28 cellular contexts compared by ENCODE assay signal in genomic region chr11:16047073-16047472, GRCh38.
A peak's percentile ranks its signal among the peaks of the same experiment; 100 is the strongest.
DNase-seq lines count a peak whose midpoint lies in the region; ATAC-seq, FAIRE-seq and TF ChIP-seq lines count a peak whose summit lies in the region.
"Had no signal": no experiment of that assay in that cellular context is flagged by ENCODE, and none has a peak within 500 bp of the region (broad histone marks: within the 10 kb centered on the region; RNA-seq: fewer than 3 reads in every experiment).

No MANE protein-coding gene starts in this region.

- H3K27ac ChIP-seq in endothelial cell of umbilical vein (ENCODE audit: insufficient read depth, low read depth, low read length) (no peak overlapping the region), iPS-20b (ENCODE audit: low read length) (no peak overlapping the region)
- H3K27ac ChIP-seq: BLaER1, HL-60, SJSA1 had no signal

- H3K36me3 ChIP-seq in endothelial cell of umbilical vein (ENCODE audit: control insufficient read depth in 2 of 2, extremely low read depth in 1 of 2, insufficient read depth in 2 of 2, low read length in 2 of 2): no peaks in the 10 kb centered on the region
- H3K36me3 ChIP-seq in iPS-20b (ENCODE audit: insufficient read depth, low read depth, low read length): no peaks in the 10 kb centered on the region
- H3K36me3 ChIP-seq: BLaER1, HAP-1, SJSA1 had no signal

- no TSS peak for BruUV-seq in endothelial cell of umbilical vein (replicated peaks; lab: Mats Ljungman, UMichigan)

- peak; percentile 18 for DNase-seq in OCI-M2 (lab: John Stamatoyannopoulos, UW; ENCODE audit: unreplicated experiment)
- DNase-seq in endothelial cell of umbilical vein (ENCODE audit: low read depth, low spot score): peak; percentile 14
- DNase-seq in anterior cingulate cortex (lab: John Stamatoyannopoulos, UW): no peak
- DNase-seq in COR-L47 (lab: John Stamatoyannopoulos, UW): no peak
- DNase-seq: CD4-positive, CD25-positive, alpha-beta regulatory T cell; DMS 273 treated with DMSO at 0.1 percent for 48 hours; DMS79; EL; GF-D8; Kasumi-1; NCI-H1092 treated with DMSO at 0.1 percent for 48 hours; NCI-H1436; NCI-H187 treated with DMSO at 0.1 percent for 48 hours; NCI-H2107; NCI-H524 treated with DMSO at 0.1 percent for 48 hours; NCI-H774; Right ventricle myocardium superior; RPMI8226 had no signal

- dilution Hi-C loops in endothelial cell of umbilical vein (cut with MboI; ENCODE audit: extremely low pct_ligation_motif_present, low sequenced_read_pairs): no loop called here

- no peak for TF ChIP-seq CTCF in endothelial cell of umbilical vein (IDR thresholded peaks at IDR 0.05; ENCODE audit: extremely low read depth in 1 of 2, insufficient read depth in 1 of 2, low read depth in 1 of 2, low read length in 2 of 2)

- no peak for FAIRE-seq in endothelial cell of umbilical vein (lab: Jason Lieb, UNC)
- FAIRE-seq: GM12892, GM19239 had no signal

- H3K4me2 ChIP-seq in endothelial cell of umbilical vein (ENCODE audit: insufficient read depth, low read length): no peak overlapping the region
- H3K4me2 ChIP-seq: BLaER1 had no signal

- no peaks in the 10 kb centered on the region for H3K9me1 ChIP-seq in endothelial cell of umbilical vein (replicated peaks; ENCODE audit: control insufficient read depth, extremely low read depth, insufficient read depth, low read length)

- intact Hi-C loops in endothelial cell of umbilical vein (cut with micrococcal nuclease): loop anchor here (5.0 kb wide), 1 partner anchor 560 kb away; no protein-coding TSS in a partner anchor

- H2AFZ ChIP-seq in endothelial cell of umbilical vein (ENCODE audit: low read depth, low read length): no peak overlapping the region

- no peaks in the 10 kb centered on the region for H4K20me1 ChIP-seq in endothelial cell of umbilical vein (replicated peaks; ENCODE audit: control insufficient read depth, extremely low read depth, insufficient read depth, low read length)
- H4K20me1 ChIP-seq: BLaER1 had no signal

- ATAC-seq in GM18868 (IDR thresholded peaks at IDR 0.05; ENCODE audit: unreplicated experiment) (peak; percentile 74), GM21390 (IDR thresholded peaks at IDR 0.05; ENCODE audit: unreplicated experiment) (no peak), HG03469 (IDR thresholded peaks at IDR 0.05; ENCODE audit: unreplicated experiment) (no peak)

- POLR2A ChIA-PET in endothelial cell of umbilical vein (lab: Charles Lee): no interaction called here

- H3K27me3 ChIP-seq in endothelial cell of umbilical vein (ENCODE audit: control insufficient read depth in 2 of 2, insufficient read depth in 2 of 2, low read length in 2 of 2) (no peaks in the 10 kb centered on the region), iPS-20b (ENCODE audit: insufficient read depth, low read length) (no peaks in the 10 kb centered on the region)
- H3K27me3 ChIP-seq: BLaER1, SJSA1 had no signal

- H3K4me1 ChIP-seq in endothelial cell of umbilical vein (ENCODE audit: control insufficient read depth, extremely low read depth, insufficient read depth, low read length) (peaks cover 5% of the 10 kb centered on the region), iPS-20b (ENCODE audit: insufficient read depth, low read length) (peaks cover 18% of the 10 kb centered on the region; the same call in 1 of the 2 replicates)
- H3K4me1 ChIP-seq: BLaER1, HAP-1, SJSA1 had no signal

- H3K4me3 ChIP-seq in endothelial cell of umbilical vein (replicated peaks in 1 of 3; ENCODE audit: insufficient read depth in 1 of 3, low read depth in 1 of 3, low read length in 3 of 3) (no peak overlapping the region), iPS-20b (ENCODE audit: low read length) (peak overlapping the region; percentile 22; the same call in 1 of the 2 replicates)
- H3K4me3 ChIP-seq: BLaER1, HAP-1, SJSA1 had no signal

- H3K9me3 ChIP-seq in endothelial cell of umbilical vein (replicated peaks; ENCODE audit: control insufficient read depth, insufficient read depth, low read length): no peaks in the 10 kb centered on the region
- no peaks in the 10 kb centered on the region for H3K9me3 ChIP-seq in iPS-20b (ENCODE audit: insufficient read depth, low read depth, low read length)
- H3K9me3 ChIP-seq: BLaER1, HAP-1, SJSA1 had no signal

- no peak for TF ChIP-seq POLR2A in endothelial cell of umbilical vein (IDR thresholded peaks at IDR 0.05; ENCODE audit: low read depth, low read length)

- H3K79me2 ChIP-seq in endothelial cell of umbilical vein (ENCODE audit: control insufficient read depth, insufficient read depth, low read length): no peaks in the 10 kb centered on the region

- CTCF ChIA-PET in endothelial cell of umbilical vein (lab: Charles Lee): no interaction called here

- H3K9ac ChIP-seq in endothelial cell of umbilical vein (replicated peaks; ENCODE audit: extremely low read depth, insufficient read depth, low read length): no peak overlapping the region
- no peak overlapping the region for H3K9ac ChIP-seq in iPS-20b (ENCODE audit: low read depth, low read length)
- H3K9ac ChIP-seq: BLaER1 had no signal

TF ChIP-seq in endothelial cell of umbilical vein, 7 proteins besides CTCF, POLR2A, EP300 and RAD21:
- TF ChIP-seq JUN (IDR thresholded peaks at IDR 0.05; ENCODE audit: borderline replicate concordance, insufficient read depth, insufficient read length, low read depth): no peak
- TF ChIP-seq POLR2AphosphoS5 (IDR thresholded peaks at IDR 0.05; ENCODE audit: insufficient read depth, low read depth, low read length): no peak
- TF ChIP-seq MAX (IDR thresholded peaks at IDR 0.05; ENCODE audit: insufficient read depth, insufficient read length): no peak
- TF ChIP-seq MYC (IDR thresholded peaks at IDR 0.05; ENCODE audit: low read depth, low read length): no peak

Comparison
In these comparisons a context has a peak if more than half of its experiments do, and no peak if none do; other contexts are left out.
1. DNase-seq: peak in OCI-M2 (single experiment) and endothelial cell of umbilical vein (single experiment); none in anterior cingulate cortex (0 of 58) and COR-L47 (single experiment).